Comparison of ENCODE assay signal across 23 cellular contexts in the genomic region with DNA sequence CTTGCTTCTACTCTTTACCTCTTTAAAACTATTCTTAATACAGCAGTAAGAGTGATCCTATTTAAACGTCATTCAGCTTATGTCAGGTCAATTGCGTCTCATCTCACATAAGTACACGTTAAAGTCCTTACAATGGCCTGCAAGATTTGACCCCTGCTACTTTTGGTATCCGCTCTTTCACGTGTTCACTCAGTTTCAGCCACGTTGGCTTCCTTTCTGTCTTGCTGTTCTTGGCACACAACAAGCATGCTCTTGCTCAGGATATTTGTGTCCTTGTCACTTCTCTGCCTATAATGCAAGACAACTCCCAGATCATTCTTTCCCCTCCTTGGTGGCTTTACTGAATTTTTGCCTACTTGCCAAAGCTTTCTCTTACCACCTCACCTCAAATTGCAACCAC.
"Had no signal": no experiment of that assay in that cellular context is flagged by ENCODE, and none has a peak within 500 bp of the region (broad histone marks: within the 10 kb centered on the region; RNA-seq: fewer than 3 reads in every experiment).

No MANE protein-coding gene starts in this region.

- DNase-seq: Kasumi-1, NCI-H1092, NCI-H1105 treated with DMSO at 0.1 percent for 48 hours, NCI-H1417 treated with DMSO at 0.1 percent for 48 hours, NCI-H146, NCI-H1694 treated with DMSO at 0.1 percent for 48 hours, NCI-H1930, NCI-H2081, NCI-H2107, NCI-H2227 treated with DMSO at 0.1 percent for 48 hours, NCI-H524, NCI-H526 treated with DMSO at 0.1 percent for 48 hours, NCI-H748 treated with DMSO at 0.1 percent for 48 hours, PC-3, SHP77, SK-N-SH, SW 1271, T-cell had no signal

- H3K9me3 ChIP-seq: SK-N-SH had no signal

- H3K4me1 Mint-ChIP-seq: T-cell had no signal

- H3K36me3 Mint-ChIP-seq: IgD-negative memory B cell, T-cell had no signal

- H3K4me3 ChIP-seq: K562 had no signal

- H3K27ac ChIP-seq: HL-60, KMS-11, RWPE1 had no signal

- H3K9ac ChIP-seq: KMS-11, SK-N-SH had no signal

- H3K27ac Mint-ChIP-seq: IgD-negative memory B cell, T-cell had no signal

- H3K4me2 ChIP-seq: KMS-11, SK-N-SH had no signal

- H3K4me3 Mint-ChIP-seq: IgD-negative memory B cell, T-cell had no signal

- H3K27me3 Mint-ChIP-seq: IgD-negative memory B cell, T-cell had no signal

- H3K9me2 ChIP-seq: SK-N-SH had no signal
